22 cellular contexts compared by ENCODE assay signal in genomic region chrY:7299960-7300359, GRCh38.
DNase-seq lines count a peak whose midpoint lies in the region; ATAC-seq and TF ChIP-seq lines count a peak whose summit lies in the region.
"Had no signal": no experiment of that assay in that cellular context is flagged by ENCODE, and none has a peak within 500 bp of the region (broad histone marks: within the 10 kb centered on the region; RNA-seq: fewer than 3 reads in every experiment).

No MANE protein-coding gene starts in this region.

- H3K27me3 ChIP-seq in DOHH2 (ENCODE audit: control insufficient read depth, low read length), result no peaks in the 10 kb centered on the region
- no peaks in the 10 kb centered on the region for H3K27me3 ChIP-seq in suprapubic skin
- H3K27me3 ChIP-seq: adrenal gland, gastrocnemius medialis had no signal

- peaks cover 44% of the 10 kb centered on the region for H3K36me3 Mint-ChIP-seq in activated CD4-positive, alpha-beta T cell treated with anti-CD3 and anti-CD28 coated beads, Interleukin-2, amount 10 ng/mL, durations not matched to agents 7 days and 5 days (ENCODE audit: low read depth)
- peaks cover 22% of the 10 kb centered on the region for H3K36me3 Mint-ChIP-seq in activated naive CD8-positive, alpha-beta T cell treated with anti-CD3 and anti-CD28 coated beads, Interleukin-2, amount 10 ng/mL, durations not matched to agents 7 days and 5 days
- peaks cover 7% of the 10 kb centered on the region for H3K36me3 Mint-ChIP-seq in natural killer cell treated with Interleukin-12 subunit alpha and Interleukin-12 subunit beta and Interleukin-15 and Interleukin-18, amount 100 ng/mL, for 72 hours
- H3K36me3 Mint-ChIP-seq in glutamatergic neuron (ENCODE audit: unreplicated experiment), result peaks cover 4% of the 10 kb centered on the region

- TF ChIP-seq CTCF in DOHH2 (IDR thresholded peaks at IDR 0.05; ENCODE audit: low read depth, low read length, poor library complexity, severe bottlenecking), result no peak
- no peak for TF ChIP-seq CTCF in suprapubic skin (IDR thresholded peaks at IDR 0.05)
- no peak for TF ChIP-seq CTCF in glutamatergic neuron (IDR thresholded peaks at IDR 0.05; ENCODE audit: partially characterized antibody, unreplicated experiment)

- no peaks in the 10 kb centered on the region for H3F3A ChIP-seq in DOHH2 (ENCODE audit: control insufficient read depth, insufficient read depth)

- POLR2A ChIA-PET in activated CD4-positive, alpha-beta T cell treated with anti-CD3 and anti-CD28 coated beads, Interleukin-2, amount 10 ng/mL, durations not matched to agents 7 days and 5 days (lab: Charles Lee), result no interaction called here
- POLR2A ChIA-PET in activated naive CD8-positive, alpha-beta T cell treated with anti-CD3 and anti-CD28 coated beads, Interleukin-2, amount 10 ng/mL, durations not matched to agents 7 days and 5 days (lab: Charles Lee), result interaction anchor here (1.0 to 1.1 kb wide), 2 partner anchors 16 to 24 kb away, joined by 3 read pairs; no protein-coding TSS in a partner anchor

- no CpG with 5 or more reads among the region's 3 CpGs for WGBS in suprapubic skin

- DNase-seq in activated CD4-positive, alpha-beta T cell treated with anti-CD3 and anti-CD28 coated beads, Interleukin-2, amount 10 ng/mL, durations not matched to agents 7 days and 5 days, result no peak
- no peak for DNase-seq in activated CD4-positive, alpha-beta T cell treated with anti-CD3 and anti-CD28 coated beads for 4 hours
- DNase-seq in activated naive CD8-positive, alpha-beta T cell treated with anti-CD3 and anti-CD28 coated beads, Interleukin-2, amount 10 ng/mL, durations not matched to agents 7 days and 5 days, result no peak
- no peak for DNase-seq in natural killer cell treated with Interleukin-12 subunit alpha and Interleukin-12 subunit beta and Interleukin-15 and Interleukin-18, amount 100 ng/mL, for 72 hours (ENCODE audit: low spot score)
- DNase-seq in suprapubic skin (ENCODE audit: low spot score in 2 of 2) (no peak), glutamatergic neuron (no peak)
- DNase-seq in stimulated activated CD4-positive, alpha-beta T cell treated with anti-CD3 and anti-CD28 coated beads, Interleukin-1b, Interleukin-23, amount 100 ng/mL, for 48 hours, result no peak
- DNase-seq: activated B cell treated with CpG ODN at 0.5 μM for 24 hours; adrenal gland; erythroblast; gastrocnemius medialis; KBM-7; kidney glomerular epithelial cell; mesendoderm; NCI-H2227 treated with DMSO at 0.1 percent for 48 hours; PC-9; posterior cingulate gyrus; SIG-M5; stimulated activated CD4-positive, alpha-beta T cell treated with anti-CD3 and anti-CD28 coated beads, Interleukin-2, amount 100 ng/mL, for 48 hours had no signal

- H3K27ac Mint-ChIP-seq in activated CD4-positive, alpha-beta T cell treated with anti-CD3 and anti-CD28 coated beads, Interleukin-2, amount 10 ng/mL, durations not matched to agents 7 days and 5 days, result peak overlapping the region; percentile 84
- peak overlapping the region; percentile 51 for H3K27ac Mint-ChIP-seq in activated naive CD8-positive, alpha-beta T cell treated with anti-CD3 and anti-CD28 coated beads, Interleukin-2, amount 10 ng/mL, durations not matched to agents 7 days and 5 days
- peak overlapping the region in 1 of 2 donors; percentile 63 for H3K27ac Mint-ChIP-seq in natural killer cell treated with Interleukin-12 subunit alpha and Interleukin-12 subunit beta and Interleukin-15 and Interleukin-18, amount 100 ng/mL, for 72 hours
- H3K27ac Mint-ChIP-seq in glutamatergic neuron (ENCODE audit: unreplicated experiment), result no peak overlapping the region
- H3K27ac Mint-ChIP-seq: activated B cell treated with CpG ODN at 0.5 μM for 24 hours, nephron had no signal

- H3K9me2 ChIP-seq in DOHH2 (replicated peaks; ENCODE audit: control insufficient read depth, low read length), result no peaks in the 10 kb centered on the region

- peaks cover 73% of the 10 kb centered on the region for H3K79me2 ChIP-seq in DOHH2 (ENCODE audit: control insufficient read depth, low read length)

- H3K9me3 Mint-ChIP-seq in activated CD4-positive, alpha-beta T cell treated with anti-CD3 and anti-CD28 coated beads, Interleukin-2, amount 10 ng/mL, durations not matched to agents 7 days and 5 days, result no peaks in the 10 kb centered on the region
- no peaks in the 10 kb centered on the region for H3K9me3 Mint-ChIP-seq in activated naive CD8-positive, alpha-beta T cell treated with anti-CD3 and anti-CD28 coated beads, Interleukin-2, amount 10 ng/mL, durations not matched to agents 7 days and 5 days
- no peaks in the 10 kb centered on the region for H3K9me3 Mint-ChIP-seq in natural killer cell treated with Interleukin-12 subunit alpha and Interleukin-12 subunit beta and Interleukin-15 and Interleukin-18, amount 100 ng/mL, for 72 hours
- H3K9me3 Mint-ChIP-seq in glutamatergic neuron (ENCODE audit: unreplicated experiment), result peaks cover 1% of the 10 kb centered on the region
- H3K9me3 Mint-ChIP-seq: activated B cell treated with CpG ODN at 0.5 μM for 24 hours, CD14-positive monocyte, nephron had no signal

- TF ChIP-seq EP300 in suprapubic skin (IDR thresholded peaks at IDR 0.05), result no peak

- CTCF ChIA-PET in activated CD4-positive, alpha-beta T cell treated with anti-CD3 and anti-CD28 coated beads, Interleukin-2, amount 10 ng/mL, durations not matched to agents 7 days and 5 days (lab: Charles Lee), result no interaction called here

- H3K4me1 Mint-ChIP-seq in activated CD4-positive, alpha-beta T cell treated with anti-CD3 and anti-CD28 coated beads, Interleukin-2, amount 10 ng/mL, durations not matched to agents 7 days and 5 days, result peaks cover 57% of the 10 kb centered on the region
- peaks cover 31% of the 10 kb centered on the region for H3K4me1 Mint-ChIP-seq in activated naive CD8-positive, alpha-beta T cell treated with anti-CD3 and anti-CD28 coated beads, Interleukin-2, amount 10 ng/mL, durations not matched to agents 7 days and 5 days
- peaks cover 0 to 43% of the 10 kb centered on the region in 2 donors for H3K4me1 Mint-ChIP-seq in natural killer cell treated with Interleukin-12 subunit alpha and Interleukin-12 subunit beta and Interleukin-15 and Interleukin-18, amount 100 ng/mL, for 72 hours (ENCODE audit: low read depth in 2 of 2)
- no peaks in the 10 kb centered on the region for H3K4me1 Mint-ChIP-seq in glutamatergic neuron (ENCODE audit: low read depth, unreplicated experiment)
- H3K4me1 Mint-ChIP-seq: nephron had no signal

- peaks cover 20% of the 10 kb centered on the region for H3K4me1 ChIP-seq in DOHH2 (ENCODE audit: control insufficient read depth, low read length)
- H3K4me1 ChIP-seq in suprapubic skin, result no peaks in the 10 kb centered on the region
- H3K4me1 ChIP-seq: adrenal gland, gastrocnemius medialis had no signal

- H3K9me3 ChIP-seq in DOHH2 (ENCODE audit: control insufficient read depth, insufficient read depth, low read length) (no peaks in the 10 kb centered on the region), suprapubic skin (no peaks in the 10 kb centered on the region)
- H3K9me3 ChIP-seq: adrenal gland, gastrocnemius medialis had no signal

- H3K27me3 Mint-ChIP-seq in activated CD4-positive, alpha-beta T cell treated with anti-CD3 and anti-CD28 coated beads, Interleukin-2, amount 10 ng/mL, durations not matched to agents 7 days and 5 days, result no peaks in the 10 kb centered on the region
- no peaks in the 10 kb centered on the region for H3K27me3 Mint-ChIP-seq in activated naive CD8-positive, alpha-beta T cell treated with anti-CD3 and anti-CD28 coated beads, Interleukin-2, amount 10 ng/mL, durations not matched to agents 7 days and 5 days
- H3K27me3 Mint-ChIP-seq in natural killer cell treated with Interleukin-12 subunit alpha and Interleukin-12 subunit beta and Interleukin-15 and Interleukin-18, amount 100 ng/mL, for 72 hours, result no peaks in the 10 kb centered on the region
- H3K27me3 Mint-ChIP-seq in glutamatergic neuron (ENCODE audit: unreplicated experiment), result no peaks in the 10 kb centered on the region
- H3K27me3 Mint-ChIP-seq: activated B cell treated with CpG ODN at 0.5 μM for 24 hours had no signal

- H3K27ac ChIP-seq in DOHH2 (ENCODE audit: low read depth, low read length) (no peak overlapping the region), suprapubic skin (no peak overlapping the region)
- H3K27ac ChIP-seq: adrenal gland, gastrocnemius medialis, PC-9 had no signal

- no peaks in the 10 kb centered on the region for H4K20me1 ChIP-seq in DOHH2 (ENCODE audit: control insufficient read depth, insufficient read depth, low read depth, low read length)

- H3K36me3 ChIP-seq in DOHH2 (ENCODE audit: control insufficient read depth, low read length) (peaks cover 17% of the 10 kb centered on the region), suprapubic skin (peaks cover 13% of the 10 kb centered on the region)
- H3K36me3 ChIP-seq: adrenal gland, gastrocnemius medialis had no signal

- 0 out of 2 replicates have a peak overlapping the region, but pooled peaks have one; percentile 8 for H3K4me2 ChIP-seq in DOHH2 (ENCODE audit: low read length)
- H3K4me2 ChIP-seq: PC-9 had no signal

- H3K4me3 Mint-ChIP-seq in activated CD4-positive, alpha-beta T cell treated with anti-CD3 and anti-CD28 coated beads, Interleukin-2, amount 10 ng/mL, durations not matched to agents 7 days and 5 days, result no peak overlapping the region
- peak overlapping the region; percentile 29 for H3K4me3 Mint-ChIP-seq in activated naive CD8-positive, alpha-beta T cell treated with anti-CD3 and anti-CD28 coated beads, Interleukin-2, amount 10 ng/mL, durations not matched to agents 7 days and 5 days
- H3K4me3 Mint-ChIP-seq in natural killer cell treated with Interleukin-12 subunit alpha and Interleukin-12 subunit beta and Interleukin-15 and Interleukin-18, amount 100 ng/mL, for 72 hours, result peak overlapping the region; percentile 55
- no peak overlapping the region for H3K4me3 Mint-ChIP-seq in glutamatergic neuron (ENCODE audit: unreplicated experiment)
- H3K4me3 Mint-ChIP-seq: activated B cell treated with CpG ODN at 0.5 μM for 24 hours, nephron had no signal

- TF ChIP-seq POLR2A in suprapubic skin (IDR thresholded peaks at IDR 0.05), result no peak

- peak; percentile 54 for ATAC-seq in activated naive CD8-positive, alpha-beta T cell treated with anti-CD3 and anti-CD28 coated beads, Interleukin-2, amount 10 ng/mL, durations not matched to agents 7 days and 5 days (ENCODE audit: low read depth)
- ATAC-seq in natural killer cell treated with Interleukin-12 subunit alpha and Interleukin-12 subunit beta and Interleukin-15 and Interleukin-18, amount 100 ng/mL, for 72 hours, result peak in 1 of 2 donors; percentile 20
- ATAC-seq: gastrocnemius medialis had no signal

- no peak overlapping the region for H3K4me3 ChIP-seq in DOHH2 (ENCODE audit: low read length)
- no peak overlapping the region for H3K4me3 ChIP-seq in suprapubic skin
- H3K4me3 ChIP-seq: adrenal gland, gastrocnemius medialis, PC-9 had no signal

Comparison
In these comparisons a context has a peak if more than half of its experiments do, and no peak if none do; other contexts are left out.
1. H3K4me3 Mint-ChIP-seq: peak in activated naive CD8-positive, alpha-beta T cell treated with anti-CD3 and anti-CD28 coated beads, Interleukin-2, amount 10 ng/mL, durations not matched to agents 7 days and 5 days (single experiment) and natural killer cell treated with Interleukin-12 subunit alpha and Interleukin-12 subunit beta and Interleukin-15 and Interleukin-18, amount 100 ng/mL, for 72 hours (single experiment); none in activated CD4-positive, alpha-beta T cell treated with anti-CD3 and anti-CD28 coated beads, Interleukin-2, amount 10 ng/mL, durations not matched to agents 7 days and 5 days (single experiment) and glutamatergic neuron (single experiment).